In the genomic region with DNA sequence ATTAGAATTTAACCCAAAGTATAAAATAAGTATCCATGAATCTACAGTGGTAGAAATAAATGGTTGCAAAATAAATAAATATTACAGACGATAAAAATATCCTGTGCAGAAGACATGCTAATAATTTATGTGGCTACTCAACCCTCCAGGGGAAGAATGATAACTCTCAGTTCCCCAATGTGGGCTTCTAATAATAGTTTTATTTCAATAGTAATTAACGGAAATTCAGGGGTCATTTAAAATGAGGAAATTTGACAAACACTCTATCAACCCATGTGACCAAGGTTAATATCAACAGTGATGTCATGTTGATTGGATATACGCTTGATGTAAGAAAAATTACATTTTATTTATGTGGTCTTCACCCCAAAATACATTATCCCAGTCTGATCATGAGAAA, we compare ENCODE assay signal across 1 cellular context.
TF ChIP-seq lines count a peak whose summit lies in the region.

No MANE protein-coding gene starts in this region.

TF ChIP-seq in GM12878, 131 proteins besides CTCF, POLR2A, EP300 and RAD21:
- TF ChIP-seq SMAD5 (IDR thresholded peaks at IDR 0.05; ENCODE audit: low read depth) (no peak), ATF7 (IDR thresholded peaks at IDR 0.05; ENCODE audit: low read depth) (0 out of 2 replicates have a peak, but pooled peaks have one; percentile 46), ZSCAN29 (IDR thresholded peaks at IDR 0.05) (no peak), RELB (IDR thresholded peaks at IDR 0.05; ENCODE audit: low read depth) (no peak), STAT1 (conservative IDR thresholded peaks at IDR 0.05) (no peak), DPF2 (IDR thresholded peaks at IDR 0.05) (no peak), CEBPB (IDR thresholded peaks at IDR 0.05; ENCODE audit: borderline replicate concordance in 1 of 2, low read depth in 2 of 2, low read length in 2 of 2) (no peak), RB1 (IDR thresholded peaks at IDR 0.05; ENCODE audit: borderline replicate concordance) (no peak), PAX5 (IDR thresholded peaks at IDR 0.05; ENCODE audit: borderline replicate concordance, low read depth, low read length) (no peak), ZNF207 (IDR thresholded peaks at IDR 0.05; ENCODE audit: borderline replicate concordance) (no peak), RAD51 (IDR thresholded peaks at IDR 0.05) (peak; percentile 49; the same call in 1 of the 2 replicates), KLF5 (IDR thresholded peaks at IDR 0.05; ENCODE audit: partially characterized antibody) (no peak), MYC (IDR thresholded peaks at IDR 0.05; ENCODE audit: insufficient read depth, insufficient read length, insufficient replicate concordance, low read length, severe bottlenecking) (no peak), RUNX3 (IDR thresholded peaks at IDR 0.05; ENCODE audit: low read length) (peak; percentile 37; the same call in 1 of the 2 replicates), PAX8 (IDR thresholded peaks at IDR 0.05) (no peak), MLLT1 (IDR thresholded peaks at IDR 0.05) (no peak), E2F4 (IDR thresholded peaks at IDR 0.05; ENCODE audit: low read depth, low read length) (no peak), IKZF2 (IDR thresholded peaks at IDR 0.05) (no peak), IRF4 (IDR thresholded peaks at IDR 0.05; ENCODE audit: low read depth, low read length) (no peak), CBX3 (IDR thresholded peaks at IDR 0.05; ENCODE audit: borderline replicate concordance, low read depth) (no peak), SREBF2 (IDR thresholded peaks at IDR 0.05; ENCODE audit: low read length) (no peak), USF2 (IDR thresholded peaks at IDR 0.05; ENCODE audit: borderline replicate concordance, low read depth, low read length) (no peak), MTA2 (IDR thresholded peaks at IDR 0.05; ENCODE audit: low read depth) (peak; percentile 67), EED (IDR thresholded peaks at IDR 0.05; ENCODE audit: low read depth) (no peak), ZNF217 (IDR thresholded peaks at IDR 0.05) (0 out of 2 replicates have a peak, but pooled peaks have one; percentile 20), POU2F2 (IDR thresholded peaks at IDR 0.05; ENCODE audit: borderline replicate concordance, low read depth, low read length) (no peak), KDM1A (IDR thresholded peaks at IDR 0.05; ENCODE audit: borderline replicate concordance) (no peak), CREB1 (IDR thresholded peaks at IDR 0.05; ENCODE audit: low read depth) (no peak), ZNF622 (IDR thresholded peaks at IDR 0.05) (no peak), MEF2B (IDR thresholded peaks at IDR 0.05; ENCODE audit: partially characterized antibody, poor library complexity, severe bottlenecking) (peak; percentile 76), MTA3 (IDR thresholded peaks at IDR 0.05; ENCODE audit: borderline replicate concordance, low read length) (no peak), SPI1 (IDR thresholded peaks at IDR 0.05; ENCODE audit: borderline replicate concordance, insufficient read depth, low read depth, low read length) (peak; percentile 53; the same call in 1 of the 2 replicates), GATAD2B (conservative IDR thresholded peaks at IDR 0.05; ENCODE audit: low read depth) (no peak), POLR2AphosphoS5 (IDR thresholded peaks at IDR 0.05; ENCODE audit: low read length) (no peak), CHD1 (IDR thresholded peaks at IDR 0.05; ENCODE audit: low read depth, low read length) (no peak), HDAC6 (IDR thresholded peaks at IDR 0.05; ENCODE audit: unreplicated experiment) (no peak), FOXM1 (IDR thresholded peaks at IDR 0.05; ENCODE audit: low read depth, low read length) (no peak)
- TF ChIP-seq, protein P1, sequence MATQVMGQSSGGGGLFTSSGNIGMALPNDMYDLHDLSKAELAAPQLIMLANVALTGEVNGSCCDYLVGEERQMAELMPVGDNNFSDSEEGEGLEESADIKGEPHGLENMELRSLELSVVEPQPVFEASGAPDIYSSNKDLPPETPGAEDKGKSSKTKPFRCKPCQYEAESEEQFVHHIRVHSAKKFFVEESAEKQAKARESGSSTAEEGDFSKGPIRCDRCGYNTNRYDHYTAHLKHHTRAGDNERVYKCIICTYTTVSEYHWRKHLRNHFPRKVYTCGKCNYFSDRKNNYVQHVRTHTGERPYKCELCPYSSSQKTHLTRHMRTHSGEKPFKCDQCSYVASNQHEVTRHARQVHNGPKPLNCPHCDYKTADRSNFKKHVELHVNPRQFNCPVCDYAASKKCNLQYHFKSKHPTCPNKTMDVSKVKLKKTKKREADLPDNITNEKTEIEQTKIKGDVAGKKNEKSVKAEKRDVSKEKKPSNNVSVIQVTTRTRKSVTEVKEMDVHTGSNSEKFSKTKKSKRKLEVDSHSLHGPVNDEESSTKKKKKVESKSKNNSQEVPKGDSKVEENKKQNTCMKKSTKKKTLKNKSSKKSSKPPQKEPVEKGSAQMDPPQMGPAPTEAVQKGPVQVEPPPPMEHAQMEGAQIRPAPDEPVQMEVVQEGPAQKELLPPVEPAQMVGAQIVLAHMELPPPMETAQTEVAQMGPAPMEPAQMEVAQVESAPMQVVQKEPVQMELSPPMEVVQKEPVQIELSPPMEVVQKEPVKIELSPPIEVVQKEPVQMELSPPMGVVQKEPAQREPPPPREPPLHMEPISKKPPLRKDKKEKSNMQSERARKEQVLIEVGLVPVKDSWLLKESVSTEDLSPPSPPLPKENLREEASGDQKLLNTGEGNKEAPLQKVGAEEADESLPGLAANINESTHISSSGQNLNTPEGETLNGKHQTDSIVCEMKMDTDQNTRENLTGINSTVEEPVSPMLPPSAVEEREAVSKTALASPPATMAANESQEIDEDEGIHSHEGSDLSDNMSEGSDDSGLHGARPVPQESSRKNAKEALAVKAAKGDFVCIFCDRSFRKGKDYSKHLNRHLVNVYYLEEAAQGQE (IDR thresholded peaks at IDR 0.05; ENCODE audit: low read depth, low read length), result no peak
- TF ChIP-seq, protein P2, sequence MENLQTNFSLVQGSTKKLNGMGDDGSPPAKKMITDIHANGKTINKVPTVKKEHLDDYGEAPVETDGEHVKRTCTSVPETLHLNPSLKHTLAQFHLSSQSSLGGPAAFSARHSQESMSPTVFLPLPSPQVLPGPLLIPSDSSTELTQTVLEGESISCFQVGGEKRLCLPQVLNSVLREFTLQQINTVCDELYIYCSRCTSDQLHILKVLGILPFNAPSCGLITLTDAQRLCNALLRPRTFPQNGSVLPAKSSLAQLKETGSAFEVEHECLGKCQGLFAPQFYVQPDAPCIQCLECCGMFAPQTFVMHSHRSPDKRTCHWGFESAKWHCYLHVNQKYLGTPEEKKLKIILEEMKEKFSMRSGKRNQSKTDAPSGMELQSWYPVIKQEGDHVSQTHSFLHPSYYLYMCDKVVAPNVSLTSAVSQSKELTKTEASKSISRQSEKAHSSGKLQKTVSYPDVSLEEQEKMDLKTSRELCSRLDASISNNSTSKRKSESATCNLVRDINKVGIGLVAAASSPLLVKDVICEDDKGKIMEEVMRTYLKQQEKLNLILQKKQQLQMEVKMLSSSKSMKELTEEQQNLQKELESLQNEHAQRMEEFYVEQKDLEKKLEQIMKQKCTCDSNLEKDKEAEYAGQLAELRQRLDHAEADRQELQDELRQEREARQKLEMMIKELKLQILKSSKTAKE (IDR thresholded peaks at IDR 0.05; ENCODE audit: low read depth, poor library complexity, severe bottlenecking), result no peak
- TF ChIP-seq, protein P3, sequence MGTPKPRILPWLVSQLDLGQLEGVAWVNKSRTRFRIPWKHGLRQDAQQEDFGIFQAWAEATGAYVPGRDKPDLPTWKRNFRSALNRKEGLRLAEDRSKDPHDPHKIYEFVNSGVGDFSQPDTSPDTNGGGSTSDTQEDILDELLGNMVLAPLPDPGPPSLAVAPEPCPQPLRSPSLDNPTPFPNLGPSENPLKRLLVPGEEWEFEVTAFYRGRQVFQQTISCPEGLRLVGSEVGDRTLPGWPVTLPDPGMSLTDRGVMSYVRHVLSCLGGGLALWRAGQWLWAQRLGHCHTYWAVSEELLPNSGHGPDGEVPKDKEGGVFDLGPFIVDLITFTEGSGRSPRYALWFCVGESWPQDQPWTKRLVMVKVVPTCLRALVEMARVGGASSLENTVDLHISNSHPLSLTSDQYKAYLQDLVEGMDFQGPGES (IDR thresholded peaks at IDR 0.05), result no peak
